15 cellular contexts compared by ENCODE assay signal in genomic region chr11:46063138-46063537, GRCh38. TPM values are rescaled to one million over a fixed set of nuclear protein-coding genes. Genes with fewer than 3 reads are reported as not detected.
DNase-seq lines count a peak whose midpoint lies in the region; ATAC-seq and TF ChIP-seq lines count a peak whose summit lies in the region.
"Had no signal": no experiment of that assay in that cellular context is flagged by ENCODE, and none has a peak within 500 bp of the region (broad histone marks: within the 10 kb centered on the region; RNA-seq: fewer than 3 reads in every experiment).

No MANE protein-coding gene starts in this region.

- no peak overlapping the region for H3K4me3 ChIP-seq in heart left ventricle
- H3K4me3 ChIP-seq in right cardiac atrium (ENCODE audit: low read length) = no peak overlapping the region
- H3K4me3 ChIP-seq in psoas muscle = no peak overlapping the region
- H3K4me3 ChIP-seq: BLaER1, GM23248, HAP-1 had no signal

- no peaks in the 10 kb centered on the region for H3K9me3 Mint-ChIP-seq in activated T-cell treated with anti-CD3 and anti-CD28 coated beads, Interleukin-2, amount 50 U/mL, for 72 hours
- H3K9me3 Mint-ChIP-seq in activated T-helper 17 cell treated with anti-CD3 and anti-CD28 coated beads, Interleukin-2, amount 50 U/mL, for 72 hours = no peaks in the 10 kb centered on the region
- H3K9me3 Mint-ChIP-seq: CD14-positive monocyte; CD4-positive, alpha-beta memory T cell had no signal

- H3K27ac Mint-ChIP-seq in activated T-cell treated with anti-CD3 and anti-CD28 coated beads, Interleukin-2, amount 50 U/mL, for 72 hours = peak overlapping the region; percentile 79
- no peak overlapping the region for H3K27ac Mint-ChIP-seq in activated T-helper 17 cell treated with anti-CD3 and anti-CD28 coated beads, Interleukin-2, amount 50 U/mL, for 72 hours
- H3K27ac Mint-ChIP-seq: CD14-positive monocyte; CD4-positive, alpha-beta memory T cell had no signal

- H3K36me3 ChIP-seq in heart left ventricle = peaks cover 0 to 38% (median 17%) of the 10 kb centered on the region in 9 donors
- H3K36me3 ChIP-seq in psoas muscle (ENCODE audit: insufficient read depth in 1 of 2, low read depth in 1 of 2) = peaks cover 0 to 4% of the 10 kb centered on the region in 2 donors
- H3K36me3 ChIP-seq: HAP-1 had no signal

- intact Hi-C loops in heart left ventricle (cut with DNase I) = loop anchor here in 1 of 10 donors (10.0 kb wide), 1 partner anchor 52 kb away; no protein-coding TSS in a partner anchor
- intact Hi-C loops in right cardiac atrium (cut with DNase I) = no loop called here
- intact Hi-C loops in psoas muscle (cut with DNase I) = no loop called here

- H3K27ac ChIP-seq in heart left ventricle (no peak overlapping the region), right cardiac atrium (ENCODE audit: low read length) (no peak overlapping the region), psoas muscle (no peak overlapping the region)
- H3K27ac ChIP-seq: BLaER1 had no signal

- no peak for DNase-seq in activated T-cell treated with anti-CD3 and anti-CD28 coated beads, Interleukin-2, amount 50 U/mL, for 72 hours
- DNase-seq in activated T-cell treated with anti-CD3 and anti-CD28 coated beads, Interleukin-2, amount 50 U/mL, for 1 hour = no peak
- DNase-seq in heart left ventricle (no peak), right cardiac atrium (no peak), psoas muscle (no peak), NCI-H345 (lab: John Stamatoyannopoulos, UW) (no peak)
- DNase-seq: 8988T; CD4-positive, alpha-beta memory T cell; DMS79 treated with DMSO at 0.1 percent for 48 hours; GF-D8; GM23248 had no signal

- H3K4me3 Mint-ChIP-seq in activated T-cell treated with anti-CD3 and anti-CD28 coated beads, Interleukin-2, amount 50 U/mL, for 72 hours = no peak overlapping the region
- H3K4me3 Mint-ChIP-seq in activated T-helper 17 cell treated with anti-CD3 and anti-CD28 coated beads, Interleukin-2, amount 50 U/mL, for 72 hours = no peak overlapping the region
- H3K4me3 Mint-ChIP-seq: CD14-positive monocyte; CD4-positive, alpha-beta memory T cell had no signal

- ATAC-seq in activated T-cell treated with anti-CD3 and anti-CD28 coated beads, Interleukin-2, amount 50 U/mL, for 72 hours (replicated peaks in 1 of 2) = no peak
- peak in 3 of 4 donors; percentile 60 to 67 (median 60) for ATAC-seq in heart left ventricle
- ATAC-seq in right cardiac atrium = no peak
- peak; percentile 81 to 91 (median 85) for ATAC-seq in psoas muscle
- ATAC-seq in activated T-helper 17 cell treated with anti-CD3 and anti-CD28 coated beads, Interleukin-2, amount 50 U/mL, for 72 hours (replicated peaks) = no peak

- peaks cover 16% of the 10 kb centered on the region for H3K4me1 Mint-ChIP-seq in activated T-cell treated with anti-CD3 and anti-CD28 coated beads, Interleukin-2, amount 50 U/mL, for 72 hours (ENCODE audit: low read depth)
- peaks cover 24% of the 10 kb centered on the region for H3K4me1 Mint-ChIP-seq in activated T-helper 17 cell treated with anti-CD3 and anti-CD28 coated beads, Interleukin-2, amount 50 U/mL, for 72 hours
- H3K4me1 Mint-ChIP-seq: CD14-positive monocyte had no signal

- H3K9me3 ChIP-seq in heart left ventricle (no peaks in the 10 kb centered on the region), right cardiac atrium (ENCODE audit: control insufficient read depth, low read length) (no peaks in the 10 kb centered on the region), psoas muscle (no peaks in the 10 kb centered on the region)
- H3K9me3 ChIP-seq: HAP-1 had no signal

- TF ChIP-seq POLR2A in heart left ventricle (IDR thresholded peaks at IDR 0.05) = no peak

- no peaks in the 10 kb centered on the region for H3K27me3 Mint-ChIP-seq in activated T-cell treated with anti-CD3 and anti-CD28 coated beads, Interleukin-2, amount 50 U/mL, for 72 hours (ENCODE audit: low read depth)
- H3K27me3 Mint-ChIP-seq in activated T-helper 17 cell treated with anti-CD3 and anti-CD28 coated beads, Interleukin-2, amount 50 U/mL, for 72 hours = no peaks in the 10 kb centered on the region
- H3K27me3 Mint-ChIP-seq: CD4-positive, alpha-beta memory T cell had no signal

- H3K27me3 ChIP-seq in heart left ventricle (no peaks in the 10 kb centered on the region), right cardiac atrium (ENCODE audit: control insufficient read depth, insufficient read depth) (no peaks in the 10 kb centered on the region), psoas muscle (ENCODE audit: insufficient read depth in 3 of 3, low read length in 2 of 3) (no peaks in the 10 kb centered on the region)
- H3K27me3 ChIP-seq: BLaER1 had no signal

- WGBS in heart left ventricle, 4 donors = 66 to 78% (median 72%) methylated on average over 3 of the region's 3 CpGs
- 80% methylated on average over 3 of the region's 3 CpGs for WGBS in right cardiac atrium
- WGBS in psoas muscle, 3 donors = 77 to 86% (median 79%) methylated on average over 3 of the region's 3 CpGs

- TF ChIP-seq CTCF in heart left ventricle (IDR thresholded peaks at IDR 0.05) (no peak), psoas muscle (IDR thresholded peaks at IDR 0.05) (no peak)

- H3K4me1 ChIP-seq in heart left ventricle (peaks cover 0 to 15% (median 1%) of the 10 kb centered on the region in 12 donors), right cardiac atrium (ENCODE audit: control insufficient read depth, insufficient read depth, low read length) (peaks cover 1% of the 10 kb centered on the region), psoas muscle (peaks cover 5% of the 10 kb centered on the region)
- H3K4me1 ChIP-seq: HAP-1 had no signal

- peaks cover 3 to 12% of the 10 kb centered on the region in 2 donors for H3K36me3 Mint-ChIP-seq in activated T-cell treated with anti-CD3 and anti-CD28 coated beads, Interleukin-2, amount 50 U/mL, for 72 hours (ENCODE audit: insufficient read depth in 2 of 2)
- H3K36me3 Mint-ChIP-seq in activated T-helper 17 cell treated with anti-CD3 and anti-CD28 coated beads, Interleukin-2, amount 50 U/mL, for 72 hours (ENCODE audit: low read depth) = peaks cover 56% of the 10 kb centered on the region

RNA-seq across cellular contexts. Expression of gene PHF21A, which starts 58.1 kb away (rescaled TPM):
- 10 to 100 TPM; 69.2 to 70.2 TPM for total RNA-seq in activated T-cell treated with anti-CD3 and anti-CD28 coated beads, Interleukin-2, amount 50 U/mL, for 72 hours
- total RNA-seq in heart left ventricle (10 to 100 TPM; 19.5 to 45.9 (median 37.0) TPM), right cardiac atrium (10 to 100 TPM; 50.5 to 57.3 (median 52.2) TPM), psoas muscle (10 to 100 TPM; 14.8 to 21.3 (median 18.0) TPM)
- polyA plus RNA-seq in heart left ventricle (10 to 100 TPM; 16.5 to 16.7 TPM), right cardiac atrium (23.6 TPM), psoas muscle (10 to 100 TPM in 1 of 3 donors, 1 to 10 TPM in 2; 4.1 to 20.3 (median 8.5) TPM)
- 10 to 100 TPM; 33.5 to 91.7 TPM for total RNA-seq in activated T-helper 17 cell treated with anti-CD3 and anti-CD28 coated beads, Interleukin-2, amount 50 U/mL, for 72 hours

Comparison
In these comparisons a context has a peak if more than half of its experiments do, and no peak if none do; other contexts are left out.
1. ATAC-seq: peak in heart left ventricle (3 of 4) and psoas muscle (4 of 4); none in activated T-cell treated with anti-CD3 and anti-CD28 coated beads, Interleukin-2, amount 50 U/mL, for 72 hours (0 of 2), right cardiac atrium (0 of 2) and activated T-helper 17 cell treated with anti-CD3 and anti-CD28 coated beads, Interleukin-2, amount 50 U/mL, for 72 hours (single experiment).